Comparison of ENCODE assay signal across 12 cellular contexts in genomic region chr3:139797724-139798343, GRCh38.
DNase-seq lines count a peak whose midpoint lies in the region; ATAC-seq, FAIRE-seq and TF ChIP-seq lines count a peak whose summit lies in the region.
"Had no signal": no experiment of that assay in that cellular context is flagged by ENCODE, and none has a peak within 500 bp of the region (broad histone marks: within the 10 kb centered on the region; RNA-seq: fewer than 3 reads in every experiment).

No MANE protein-coding gene starts in this region.

- H3K27me3 ChIP-seq in A673 (replicated peaks; ENCODE audit: insufficient read depth, low read depth, low read length, poor library complexity), result no peaks in the 10 kb centered on the region
- H3K27me3 ChIP-seq in right cardiac atrium (ENCODE audit: control insufficient read depth, insufficient read depth), result no peaks in the 10 kb centered on the region
- no peaks in the 10 kb centered on the region for H3K27me3 ChIP-seq in CD4-positive, alpha-beta memory T cell (ENCODE audit: insufficient read depth, low read length)
- H3K27me3 ChIP-seq in CD8-positive, alpha-beta memory T cell (ENCODE audit: insufficient read depth, low read length, poor library complexity, severe bottlenecking), result no peaks in the 10 kb centered on the region
- H3K27me3 ChIP-seq: transverse colon had no signal

- H3K27ac ChIP-seq in A673 (ENCODE audit: low read depth, low read length, poor library complexity, severe bottlenecking), result no peak overlapping the region
- H3K27ac ChIP-seq in right cardiac atrium (ENCODE audit: low read length), result no peak overlapping the region
- H3K27ac ChIP-seq in CD4-positive, alpha-beta memory T cell (ENCODE audit: low read depth, low read length), result no peak overlapping the region
- H3K27ac ChIP-seq in CD8-positive, alpha-beta memory T cell (ENCODE audit: low read depth, low read length), result no peak overlapping the region
- H3K27ac ChIP-seq: transverse colon had no signal

- POLR2A ChIA-PET in A673 (lab: Charles Lee; ENCODE audit: low non-redundant PET), result no interaction called here
- POLR2A ChIA-PET in CD4-positive, alpha-beta memory T cell (lab: Charles Lee; ENCODE audit: partially characterized antibody), result no interaction called here
- POLR2A ChIA-PET in CD8-positive, alpha-beta memory T cell (lab: Charles Lee), result no interaction called here

- H3K36me3 ChIP-seq in A673 (ENCODE audit: insufficient read depth, low read length, poor library complexity, severe bottlenecking), result no peaks in the 10 kb centered on the region
- H3K36me3 ChIP-seq in CD4-positive, alpha-beta memory T cell (ENCODE audit: insufficient read depth, low read length), result no peaks in the 10 kb centered on the region
- H3K36me3 ChIP-seq in CD8-positive, alpha-beta memory T cell (ENCODE audit: insufficient read depth, low read length), result no peaks in the 10 kb centered on the region
- H3K36me3 ChIP-seq: transverse colon had no signal

- FAIRE-seq in GM12892 (lab: Jason Lieb, UNC), result no peak

- no peak for TF ChIP-seq CTCF in A673 (conservative IDR thresholded peaks at IDR 0.05; ENCODE audit: low read depth, low read length)

- H3K4me1 ChIP-seq in A673 (ENCODE audit: insufficient read depth, low read length, poor library complexity, severe bottlenecking), result no peaks in the 10 kb centered on the region
- H3K4me1 ChIP-seq in right cardiac atrium (ENCODE audit: control insufficient read depth, insufficient read depth, low read length), result no peaks in the 10 kb centered on the region
- no peaks in the 10 kb centered on the region for H3K4me1 ChIP-seq in CD4-positive, alpha-beta memory T cell (ENCODE audit: insufficient read depth, low read length)
- H3K4me1 ChIP-seq in CD8-positive, alpha-beta memory T cell (ENCODE audit: insufficient read depth, low read length), result no peaks in the 10 kb centered on the region
- H3K4me1 ChIP-seq: transverse colon had no signal

- H3K4me3 ChIP-seq in A673 (ENCODE audit: low read depth, low read length, poor library complexity, severe bottlenecking) (no peak overlapping the region), right cardiac atrium (ENCODE audit: low read length) (no peak overlapping the region)
- H3K4me3 ChIP-seq in CD4-positive, alpha-beta memory T cell (ENCODE audit: low read length in 2 of 2), result no peak overlapping the region
- H3K4me3 ChIP-seq in CD8-positive, alpha-beta memory T cell (ENCODE audit: low read length), result no peak overlapping the region
- H3K4me3 ChIP-seq: transverse colon had no signal

- H3K9me3 Mint-ChIP-seq in CD4-positive, alpha-beta memory T cell, result peaks cover 0 to 8% (median 1%) of the 10 kb centered on the region in 8 donors
- H3K9me3 Mint-ChIP-seq in CD8-positive, alpha-beta memory T cell, result peaks cover 0 to 8% (median 4%) of the 10 kb centered on the region in 5 donors

- BruUV-seq in A673 (replicated peaks; lab: Mats Ljungman, UMichigan), result no TSS peak

- no peaks in the 10 kb centered on the region for H3K4me1 Mint-ChIP-seq in CD4-positive, alpha-beta memory T cell
- H3K4me1 Mint-ChIP-seq in CD8-positive, alpha-beta memory T cell, result no peaks in the 10 kb centered on the region

- no peaks in the 10 kb centered on the region for H3K27me3 Mint-ChIP-seq in CD4-positive, alpha-beta memory T cell
- H3K27me3 Mint-ChIP-seq in CD8-positive, alpha-beta memory T cell, result no peaks in the 10 kb centered on the region
- H3K27me3 Mint-ChIP-seq: activated T-cell treated with anti-CD3 and anti-CD28 coated beads, Interleukin-2, amount 50 U/mL, for 24 hours had no signal

- WGBS in right cardiac atrium, result 33% methylated on average over 8 of the region's 8 CpGs

- intact Hi-C loops in A673 (cut with micrococcal nuclease; ENCODE audit: unreplicated experiment), result no loop called here
- intact Hi-C loops in right cardiac atrium (cut with DNase I), result no loop called here
- intact Hi-C loops in CD4-positive, alpha-beta memory T cell (cut with micrococcal nuclease), result no loop called here

- CTCF ChIA-PET in A673 (lab: Charles Lee), result no interaction called here
- CTCF ChIA-PET in CD4-positive, alpha-beta memory T cell (lab: Charles Lee; ENCODE audit: partially characterized antibody), result no interaction called here
- CTCF ChIA-PET in CD8-positive, alpha-beta memory T cell (lab: Charles Lee), result no interaction called here

- DNase-seq in A673 (ENCODE audit: low spot score) (peak; percentile 54), HPDE6-E6E7 (ENCODE audit: extremely low spot score) (peak; percentile 9), UCSD-AML1 (lab: John Stamatoyannopoulos, UW; ENCODE audit: unreplicated experiment) (peak; percentile 19), right cardiac atrium (peak; percentile 44 to 73 (median 51)), SHP77 treated with DMSO at 0.1 percent for 48 hours (lab: John Stamatoyannopoulos, UW) (no peak), GM12892 (ENCODE audit: insufficient read length) (no peak)
- no peak for DNase-seq in CD4-positive, alpha-beta memory T cell
- no peak for DNase-seq in CD8-positive, alpha-beta memory T cell
- DNase-seq: activated T-cell treated with anti-CD3 and anti-CD28 coated beads, Interleukin-2, amount 50 U/mL, for 24 hours; glutamatergic neuron; HFFc6; transverse colon had no signal

- ATAC-seq in right cardiac atrium, result no peak

- no peak for TF ChIP-seq POLR2A in GM12892 (IDR thresholded peaks at IDR 0.05; ENCODE audit: low read depth, low read length)

- H3K4me3 Mint-ChIP-seq in CD4-positive, alpha-beta memory T cell, result no peak overlapping the region
- no peak overlapping the region for H3K4me3 Mint-ChIP-seq in CD8-positive, alpha-beta memory T cell
- H3K4me3 Mint-ChIP-seq: activated T-cell treated with anti-CD3 and anti-CD28 coated beads, Interleukin-2, amount 50 U/mL, for 24 hours; HFFc6 had no signal

- H3K36me3 Mint-ChIP-seq in CD4-positive, alpha-beta memory T cell, result no peaks in the 10 kb centered on the region
- no peaks in the 10 kb centered on the region for H3K36me3 Mint-ChIP-seq in CD8-positive, alpha-beta memory T cell

- H3K27ac Mint-ChIP-seq in CD4-positive, alpha-beta memory T cell, result no peak overlapping the region
- H3K27ac Mint-ChIP-seq in CD8-positive, alpha-beta memory T cell, result no peak overlapping the region
- H3K27ac Mint-ChIP-seq: activated T-cell treated with anti-CD3 and anti-CD28 coated beads, Interleukin-2, amount 50 U/mL, for 24 hours; HFFc6 had no signal

- H3K9me3 ChIP-seq in A673 (ENCODE audit: low read depth, low read length, poor library complexity, severe bottlenecking) (no peaks in the 10 kb centered on the region), right cardiac atrium (ENCODE audit: control insufficient read depth, low read length) (no peaks in the 10 kb centered on the region)
- H3K9me3 ChIP-seq in CD4-positive, alpha-beta memory T cell (ENCODE audit: control insufficient read depth in 1 of 2, low read length in 2 of 2), result no peaks in the 10 kb centered on the region
- no peaks in the 10 kb centered on the region for H3K9me3 ChIP-seq in CD8-positive, alpha-beta memory T cell (ENCODE audit: low read length)
- H3K9me3 ChIP-seq: transverse colon had no signal

Comparison
In these comparisons a context has a peak if more than half of its experiments do, and no peak if none do; other contexts are left out.
1. DNase-seq: peak in A673 (single experiment), HPDE6-E6E7 (single experiment), UCSD-AML1 (single experiment) and right cardiac atrium (3 of 3); none in CD4-positive, alpha-beta memory T cell (0 of 5), CD8-positive, alpha-beta memory T cell (0 of 5), SHP77 treated with DMSO at 0.1 percent for 48 hours (single experiment) and GM12892 (single experiment).